Comparison of ENCODE assay signal across 1 cellular context in genomic region chr20:45157977-45158376, GRCh38.
TF ChIP-seq lines count a peak whose summit lies in the region.

No MANE protein-coding gene starts in this region.

TF ChIP-seq in HepG2, 621 proteins besides CTCF, POLR2A, EP300 and RAD21:
- TF ChIP-seq HDAC1 (CRISPR knock-in tag; IDR thresholded peaks at IDR 0.05) (no peak), HMGXB3 (CRISPR knock-in tag; IDR thresholded peaks at IDR 0.05; ENCODE audit: borderline replicate concordance) (no peak), SMYD3 (CRISPR knock-in tag; IDR thresholded peaks at IDR 0.05) (no peak), MED1 (CRISPR knock-in tag; IDR thresholded peaks at IDR 0.05) (no peak), MAFG (CRISPR knock-in tag; IDR thresholded peaks at IDR 0.05) (no peak), ZNF205 (CRISPR knock-in tag; IDR thresholded peaks at IDR 0.05) (no peak), ZNF720 (CRISPR knock-in tag; IDR thresholded peaks at IDR 0.05) (no peak), PHF8 (CRISPR knock-in tag; IDR thresholded peaks at IDR 0.05) (no peak), FOXP1 (IDR thresholded peaks at IDR 0.05) (no peak), FOXP1 (CRISPR knock-in tag; IDR thresholded peaks at IDR 0.05) (no peak), NFRKB (IDR thresholded peaks at IDR 0.05) (no peak)
- TF ChIP-seq, protein P1, sequence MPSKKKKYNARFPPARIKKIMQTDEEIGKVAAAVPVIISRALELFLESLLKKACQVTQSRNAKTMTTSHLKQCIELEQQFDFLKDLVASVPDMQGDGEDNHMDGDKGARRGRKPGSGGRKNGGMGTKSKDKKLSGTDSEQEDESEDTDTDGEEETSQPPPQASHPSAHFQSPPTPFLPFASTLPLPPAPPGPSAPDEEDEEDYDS (CRISPR knock-in tag; IDR thresholded peaks at IDR 0.05): no peak
